16 cellular contexts compared by ENCODE assay signal in genomic region chr12:10310926-10311705, GRCh38. TPM values are rescaled to one million over a fixed set of nuclear protein-coding genes. Genes with fewer than 3 reads are reported as not detected.
A peak's percentile ranks its signal among the peaks of the same experiment; 100 is the strongest.
DNase-seq lines count a peak whose midpoint lies in the region; ATAC-seq, FAIRE-seq and TF ChIP-seq lines count a peak whose summit lies in the region.
"Had no signal": no experiment of that assay in that cellular context is flagged by ENCODE, and none has a peak within 500 bp of the region (broad histone marks: within the 10 kb centered on the region; RNA-seq: fewer than 3 reads in every experiment).

No MANE protein-coding gene starts in this region.

- no peaks in the 10 kb centered on the region for H3K4me1 ChIP-seq in A549
- H3K4me1 ChIP-seq in tibial nerve: no peaks in the 10 kb centered on the region
- H3K4me1 ChIP-seq: adrenal gland had no signal

- TF ChIP-seq CTCF in A549 (IDR thresholded peaks at IDR 0.05) (no peak), astrocyte of the cerebellum (IDR thresholded peaks at IDR 0.05; ENCODE audit: low read depth, low read length, missing control alignments) (no peak), fibroblast of villous mesenchyme (IDR thresholded peaks at IDR 0.05; ENCODE audit: insufficient read depth, low read depth, low read length) (no peak), tibial nerve (IDR thresholded peaks at IDR 0.05) (no peak)

- TF ChIP-seq POLR2A in A549 (IDR thresholded peaks at IDR 0.05; ENCODE audit: low read length): no peak
- TF ChIP-seq POLR2A in tibial nerve (IDR thresholded peaks at IDR 0.05): no peak

- CTCF ChIA-PET in A549 (lab: Yijun Ruan, JAX): no interaction called here

- POLR2A ChIA-PET in A549 (lab: Yijun Ruan, JAX): no interaction called here

- no peak for TF ChIP-seq EP300 in A549 (IDR thresholded peaks at IDR 0.05)
- no peak for TF ChIP-seq EP300 in tibial nerve (IDR thresholded peaks at IDR 0.05)

- 52% methylated on average over 4 of the region's 4 CpGs for WGBS in A549 (ENCODE audit: missing lambda C conversion rate)
- 40 to 41% methylated on average over 4 of the region's 4 CpGs for WGBS in tibial nerve, 2 donors

- H3K4me3 ChIP-seq in A549 (no peak overlapping the region), astrocyte of the cerebellum (ENCODE audit: low read depth, low read length) (no peak overlapping the region), fibroblast of villous mesenchyme (ENCODE audit: low read depth, low read length) (no peak overlapping the region), tibial nerve (no peak overlapping the region)
- H3K4me3 ChIP-seq: adrenal gland, PC-9 had no signal

- DNase-seq in A549 (ENCODE audit: low read depth in 1 of 2, low spot score in 1 of 2) (no peak), astrocyte of the cerebellum (ENCODE audit: low read depth) (peak; percentile 12), fibroblast of villous mesenchyme (ENCODE audit: low read depth) (peak; percentile 39), SW480 (ENCODE audit: low spot score) (no peak), tibial nerve (ENCODE audit: low spot score in 2 of 2) (no peak), 8988T (no peak), midbrain (lab: John Stamatoyannopoulos, UW) (no peak)
- DNase-seq: adrenal gland; CD4-positive, alpha-beta memory T cell; effector CD4-positive, alpha-beta T cell; GDM1; NCI-H1105 treated with DMSO at 0.1 percent for 48 hours; PC-9 had no signal

- H3K27me3 ChIP-seq in tibial nerve: no peaks in the 10 kb centered on the region
- H3K27me3 ChIP-seq: adrenal gland had no signal

- no peaks in the 10 kb centered on the region for H3K36me3 ChIP-seq in tibial nerve
- H3K36me3 ChIP-seq: adrenal gland had no signal

- FAIRE-seq in A549 (lab: Jason Lieb, UNC) (peak; percentile 23), G401.6 (lab: Jason Lieb, UNC) (peak; percentile 6)
- FAIRE-seq: islet of Langerhans had no signal

- TF ChIP-seq RAD21 in A549 (conservative IDR thresholded peaks at IDR 0.05 in 1 of 2, IDR thresholded peaks at IDR 0.05 in 1 of 2): no peak

- H3K9me3 ChIP-seq in A549: no peaks in the 10 kb centered on the region
- no peaks in the 10 kb centered on the region for H3K9me3 ChIP-seq in tibial nerve
- H3K9me3 ChIP-seq: adrenal gland had no signal

- H3K27ac ChIP-seq in A549 (no peak overlapping the region), tibial nerve (no peak overlapping the region)
- H3K27ac ChIP-seq: adrenal gland, PC-9 had no signal

- no peak for ATAC-seq in A549
- ATAC-seq: activated CD4-positive, CD25-positive, alpha-beta regulatory T cell treated with anti-CD3 and anti-CD28 coated beads, Interleukin-2, amount 50 U/mL, for 24 hours had no signal

- H3K4me2 ChIP-seq in A549: no peak overlapping the region
- H3K4me2 ChIP-seq: PC-9 had no signal

- in situ Hi-C loops in astrocyte of the cerebellum (cut with HindIII; ENCODE audit: low sequenced_read_pairs): no loop called here

TF ChIP-seq in A549, 52 proteins besides CTCF, POLR2A, EP300 and RAD21:
- TF ChIP-seq, protein P1, sequence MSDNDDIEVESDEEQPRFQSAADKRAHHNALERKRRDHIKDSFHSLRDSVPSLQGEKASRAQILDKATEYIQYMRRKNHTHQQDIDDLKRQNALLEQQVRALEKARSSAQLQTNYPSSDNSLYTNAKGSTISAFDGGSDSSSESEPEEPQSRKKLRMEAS (IDR thresholded peaks at IDR 0.05): no peak
- TF ChIP-seq, protein P2, sequence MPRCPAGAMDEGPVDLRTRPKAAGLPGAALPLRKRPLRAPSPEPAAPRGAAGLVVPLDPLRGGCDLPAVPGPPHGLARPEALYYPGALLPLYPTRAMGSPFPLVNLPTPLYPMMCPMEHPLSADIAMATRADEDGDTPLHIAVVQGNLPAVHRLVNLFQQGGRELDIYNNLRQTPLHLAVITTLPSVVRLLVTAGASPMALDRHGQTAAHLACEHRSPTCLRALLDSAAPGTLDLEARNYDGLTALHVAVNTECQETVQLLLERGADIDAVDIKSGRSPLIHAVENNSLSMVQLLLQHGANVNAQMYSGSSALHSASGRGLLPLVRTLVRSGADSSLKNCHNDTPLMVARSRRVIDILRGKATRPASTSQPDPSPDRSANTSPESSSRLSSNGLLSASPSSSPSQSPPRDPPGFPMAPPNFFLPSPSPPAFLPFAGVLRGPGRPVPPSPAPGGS (IDR thresholded peaks at IDR 0.05): no peak
- TF ChIP-seq MYC (IDR thresholded peaks at IDR 0.05; ENCODE audit: borderline replicate concordance, low read length) (no peak), NPAS2 (CRISPR knock-in tag; IDR thresholded peaks at IDR 0.05; ENCODE audit: borderline replicate concordance) (no peak), KDM5A (IDR thresholded peaks at IDR 0.05) (no peak), HOXB5 (CRISPR knock-in tag; IDR thresholded peaks at IDR 0.05) (no peak), HDAC2 (IDR thresholded peaks at IDR 0.05) (no peak), EHMT2 (IDR thresholded peaks at IDR 0.05; ENCODE audit: low read depth) (no peak), PHF8 (IDR thresholded peaks at IDR 0.05; ENCODE audit: borderline replicate concordance, low read depth) (no peak), TFCP2L1 (CRISPR knock-in tag; IDR thresholded peaks at IDR 0.05) (no peak), RARB (CRISPR knock-in tag; IDR thresholded peaks at IDR 0.05) (no peak), ZC3H11A (IDR thresholded peaks at IDR 0.05) (no peak), RNF2 (IDR thresholded peaks at IDR 0.05; ENCODE audit: borderline replicate concordance, low read depth) (no peak), ZSCAN20 (CRISPR knock-in tag; IDR thresholded peaks at IDR 0.05) (no peak), CHD2 (IDR thresholded peaks at IDR 0.05; ENCODE audit: low read length, partially characterized antibody) (no peak), ESRRA (IDR thresholded peaks at IDR 0.05; ENCODE audit: borderline replicate concordance, low read length) (no peak), JUN (IDR thresholded peaks at IDR 0.05) (no peak), ELK1 (IDR thresholded peaks at IDR 0.05; ENCODE audit: low read depth, low read length) (no peak)

RNA-seq across cellular contexts. Expression of gene KLRD1, which starts 3.4 kb away (rescaled TPM):
- polyA plus RNA-seq in A549 (2011; rRNA removed): 0.01 TPM in 1 of 2 replicates, not detected in the other
- polyA plus RNA-seq in A549 (2012; cell fraction: cytosol; rRNA removed): not detected in 2 replicates
- polyA plus RNA-seq in A549 (2012; cell fraction: nucleus; rRNA removed): not detected in 2 replicates
- not detected in 3 replicates for polyA plus RNA-seq in A549 (2017; fragmentation: RNase III; extraction: RNeasy Plus Mini Kit Qiagen cat#74134 plus additional on column Dnase treatment)
- under 0.01 TPM in 1 of 2 replicates, not detected in the other for polyA minus RNA-seq in A549 (2011; rRNA and poly(A)+ RNA removed)
- total RNA-seq in fibroblast of villous mesenchyme: under 0.01 and 0.86 TPM in 2 replicates
- 1 to 10 TPM in 3 of 4 donors, under 1 TPM in 1; 0.90 to 2.4 (median 1.4) TPM for total RNA-seq in tibial nerve

Comparison
In these comparisons a context has a peak if more than half of its experiments do, and no peak if none do; other contexts are left out.
1. DNase-seq: peak in astrocyte of the cerebellum (single experiment) and fibroblast of villous mesenchyme (single experiment); none in A549 (0 of 2), SW480 (single experiment), tibial nerve (0 of 2), 8988T (single experiment) and midbrain (single experiment).